In genomic region chr17:40178021-40178601, GRCh38 we compare ENCODE assay signal across 8 cellular contexts. TPM values are rescaled to one million over a fixed set of nuclear protein-coding genes. Genes with fewer than 3 reads are reported as not detected.
DNase-seq lines count a peak whose midpoint lies in the region; ATAC-seq and TF ChIP-seq lines count a peak whose summit lies in the region.

No MANE protein-coding gene starts in this region.

- H3K4me3 ChIP-seq in RWPE2 (ENCODE audit: severe bottlenecking) (peak overlapping the region; percentile 44), heart right ventricle (peak overlapping the region in 8 of 10 donors; percentile 37 to 62 (median 56)), prostate gland (peak overlapping the region; percentile 45 to 50)

- no peak for ATAC-seq in RWPE2 (ENCODE audit: low read depth)
- peak in 1 of 8 donors; percentile 40 for ATAC-seq in heart right ventricle
- ATAC-seq in GM18498 (IDR thresholded peaks at IDR 0.05; ENCODE audit: unreplicated experiment): no peak

- DNase-seq in ELF-1 (ENCODE audit: low read depth, low spot score): peak; percentile 44
- no peak for DNase-seq in RWPE2 (ENCODE audit: low spot score)
- no peak for DNase-seq in heart right ventricle
- no peak for DNase-seq in prostate gland (ENCODE audit: low spot score)
- DNase-seq in ureter (ENCODE audit: low spot score): no peak
- DNase-seq in Ammon's horn (ENCODE audit: low spot score): no peak
- DNase-seq in kidney tubule cell (ENCODE audit: low spot score): no peak

- H3K36me3 ChIP-seq in RWPE2 (ENCODE audit: low read depth) (no peaks in the 10 kb centered on the region), heart right ventricle (peaks cover 0 to 49% (median 17%) of the 10 kb centered on the region in 9 donors), prostate gland (no peaks in the 10 kb centered on the region)

- peaks cover 32% of the 10 kb centered on the region for H3K4me1 ChIP-seq in RWPE2 (ENCODE audit: insufficient read depth, poor library complexity, severe bottlenecking)
- peaks cover 6 to 38% (median 11%) of the 10 kb centered on the region in 9 donors for H3K4me1 ChIP-seq in heart right ventricle
- peaks cover 7% of the 10 kb centered on the region for H3K4me1 ChIP-seq in prostate gland (replicated peaks)

- no peak for TF ChIP-seq CTCF in RWPE2 (IDR thresholded peaks at IDR 0.05; ENCODE audit: poor library complexity, severe bottlenecking)
- no peak for TF ChIP-seq CTCF in heart right ventricle (IDR thresholded peaks at IDR 0.05)
- no peak for TF ChIP-seq CTCF in prostate gland (IDR thresholded peaks at IDR 0.05)

- no peak for TF ChIP-seq POLR2A in prostate gland (IDR thresholded peaks at IDR 0.05)

- intact Hi-C loops in heart right ventricle (cut with DNase I) (loop anchor here in 1 of 10 donors (10.0 kb wide), 1 partner anchor 143 kb away; no protein-coding TSS in a partner anchor), prostate gland (cut with DNase I) (loop anchor here (5.0 kb wide), 1 partner anchor 151 kb away; no protein-coding TSS in a partner anchor)

- H3K9me3 ChIP-seq in RWPE2 (ENCODE audit: severe bottlenecking) (no peaks in the 10 kb centered on the region), heart right ventricle (no peaks in the 10 kb centered on the region), prostate gland (no peaks in the 10 kb centered on the region)

- WGBS in heart right ventricle, 2 donors: 67 to 76% methylated on average over 30 to 43 of the region's 46 CpGs
- 14% methylated on average over 44 of the region's 46 CpGs for WGBS in prostate gland

- peak overlapping the region; percentile 68 for H3K27ac ChIP-seq in RWPE2 (ENCODE audit: poor library complexity, severe bottlenecking)
- no peak overlapping the region for H3K27ac ChIP-seq in heart right ventricle
- peak overlapping the region; percentile 66 to 67 for H3K27ac ChIP-seq in prostate gland

- H3K27me3 ChIP-seq in RWPE2 (ENCODE audit: insufficient read depth, poor library complexity, severe bottlenecking) (no peaks in the 10 kb centered on the region), heart right ventricle (peaks cover 0 to 14% (median 0%) of the 10 kb centered on the region in 7 donors), prostate gland (replicated peaks; ENCODE audit: insufficient read depth) (no peaks in the 10 kb centered on the region)

RNA-seq across cellular contexts. Expression of gene RAPGEFL1, which starts 0.8 kb away (rescaled TPM):
- total RNA-seq in heart right ventricle: 1 to 10 TPM; 2.2 to 5.7 (median 3.2) TPM
- 10 to 100 TPM in 1 of 2 donors, 1 to 10 TPM in 1; 2.9 to 21.9 TPM for polyA plus RNA-seq in heart right ventricle
- 10 to 100 TPM; 14.2 to 25.1 TPM for total RNA-seq in prostate gland
- 138 TPM for total RNA-seq in ureter

RNA-seq across cellular contexts. Expression of gene CASC3, which starts 37.8 kb away (rescaled TPM):
- total RNA-seq in heart right ventricle (10 to 100 TPM; 39.9 to 56.8 (median 43.7) TPM), prostate gland (10 to 100 TPM; 59.8 to 94.3 TPM), ureter (121 TPM)
- 10 to 100 TPM; 21.3 to 41.0 TPM for polyA plus RNA-seq in heart right ventricle

RNA-seq across cellular contexts. Expression of gene WIPF2, which starts 41.0 kb away (rescaled TPM):
- total RNA-seq in heart right ventricle: 10 to 100 TPM in 8 of 10 donors, 1 to 10 TPM in 2; 8.1 to 16.0 (median 12.8) TPM
- polyA plus RNA-seq in heart right ventricle: 1 to 10 TPM; 5.1 to 8.4 TPM
- 10 to 100 TPM; 12.6 to 27.0 TPM for total RNA-seq in prostate gland
- total RNA-seq in ureter: 39.6 TPM

RNA-seq across cellular contexts. Expression of gene MSL1, which starts 56.3 kb away (rescaled TPM):
- 10 to 100 TPM; 26.3 to 57.4 (median 37.7) TPM for total RNA-seq in heart right ventricle
- 10 to 100 TPM; 45.5 to 65.0 TPM for polyA plus RNA-seq in heart right ventricle
- 100 to 1,000 TPM in 1 of 2 donors, 10 to 100 TPM in 1; 77.0 to 112 TPM for total RNA-seq in prostate gland
- total RNA-seq in ureter: 91.3 TPM

Comparison
In these comparisons a context has a peak if more than half of its experiments do, and no peak if none do; other contexts are left out.
1. H3K27ac ChIP-seq: peak in RWPE2 (single experiment) and prostate gland (2 of 2); none in heart right ventricle (0 of 10).
2. Peak in every context shown above with its lines, with median percentiles within 50 percentile points of each other: H3K4me3 ChIP-seq.